In the genomic region with DNA sequence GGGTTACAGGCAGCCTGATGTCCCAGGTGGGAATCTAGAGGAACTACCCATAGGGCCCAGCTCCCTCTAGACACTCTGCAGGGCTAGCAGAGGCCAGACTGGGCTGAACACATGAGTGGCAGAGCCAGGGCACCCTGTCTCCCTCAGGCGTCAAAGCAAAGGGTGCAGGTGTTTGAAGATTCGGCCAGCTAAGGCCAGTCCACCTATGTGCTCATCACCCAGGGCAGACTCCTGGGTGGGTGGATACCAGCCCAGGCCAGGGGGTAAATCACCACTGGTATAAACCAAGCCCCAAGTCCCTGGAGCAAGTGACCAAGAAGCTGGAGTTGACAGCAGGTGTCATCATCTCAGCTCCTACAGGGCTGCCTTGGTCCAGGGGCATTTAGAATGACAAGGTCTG, we compare ENCODE assay signal across 9 cellular contexts. TPM values are rescaled to one million over a fixed set of nuclear protein-coding genes. Genes with fewer than 3 reads are reported as not detected.
"Had no signal": no experiment of that assay in that cellular context is flagged by ENCODE, and none has a peak within 500 bp of the region (broad histone marks: within the 10 kb centered on the region; RNA-seq: fewer than 3 reads in every experiment).

No MANE protein-coding gene starts in this region.

- H3K27ac Mint-ChIP-seq: HFFc6, IgD-negative memory B cell had no signal

- H3K4me3 ChIP-seq: GM23248, HAP-1 had no signal

- H3K36me3 ChIP-seq: HAP-1 had no signal

- H3K4me3 Mint-ChIP-seq: HFFc6 had no signal

- H3K27ac ChIP-seq: GM23248, HL-60 had no signal

- DNase-seq: GM23248, GOT3, H7, HFFc6 had no signal

- ATAC-seq: HCT116, HepG2 had no signal

- H3K9me3 ChIP-seq: HAP-1 had no signal

- H3K9me3 Mint-ChIP-seq: HFFc6, IgD-negative memory B cell had no signal

- H3K27me3 Mint-ChIP-seq: IgD-negative memory B cell had no signal

RNA-seq across cellular contexts. Expression of gene CCDC180, which starts 3.4 kb away (rescaled TPM):
- polyA plus RNA-seq: IgD-negative memory B cell had no signal
